1 cellular context compared by ENCODE assay signal in the genomic region with DNA sequence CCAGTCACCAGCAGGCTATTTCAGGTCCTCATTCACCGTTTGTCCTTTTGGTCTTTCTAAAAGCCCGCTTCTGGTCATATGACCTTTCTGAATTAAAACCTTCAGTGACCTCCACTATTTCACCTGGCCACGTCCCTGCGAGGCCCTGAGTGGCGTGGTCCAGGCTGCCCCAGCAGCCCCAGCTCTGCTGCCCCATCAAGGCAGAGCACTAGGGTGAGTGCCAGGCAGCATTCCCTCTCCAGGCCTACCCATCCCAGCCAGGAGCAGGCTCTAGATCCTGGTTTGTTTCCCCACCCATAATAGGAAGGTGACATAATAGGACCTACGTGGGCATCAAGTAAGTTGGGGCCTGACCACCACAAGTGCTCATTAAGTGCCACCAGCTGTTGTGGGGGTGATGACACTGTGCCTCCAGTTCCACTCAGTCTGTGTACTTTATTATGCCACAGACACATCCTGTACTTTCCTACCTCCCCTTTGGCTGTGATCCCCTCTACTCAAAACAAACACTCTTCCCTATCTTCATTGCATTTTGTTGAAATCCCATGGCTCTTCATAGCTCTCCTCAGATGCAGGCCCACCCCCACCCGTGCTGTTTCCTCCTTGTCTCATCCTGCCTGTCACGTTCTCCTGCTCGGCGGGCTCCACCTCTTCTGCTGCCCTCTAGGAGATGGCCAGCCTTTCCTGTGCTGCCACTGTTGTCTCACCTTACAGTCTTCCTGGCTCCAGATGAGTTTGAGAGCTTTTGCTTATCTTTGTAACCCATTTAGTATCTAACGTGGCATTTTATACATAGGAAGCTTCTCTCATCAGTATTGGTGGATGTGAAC.
TF ChIP-seq lines count a peak whose summit lies in the region.

No MANE protein-coding gene starts in this region.

TF ChIP-seq in WTC11, 78 proteins besides CTCF, POLR2A, EP300 and RAD21 (continued from another document):
- TF ChIP-seq, protein P1, sequence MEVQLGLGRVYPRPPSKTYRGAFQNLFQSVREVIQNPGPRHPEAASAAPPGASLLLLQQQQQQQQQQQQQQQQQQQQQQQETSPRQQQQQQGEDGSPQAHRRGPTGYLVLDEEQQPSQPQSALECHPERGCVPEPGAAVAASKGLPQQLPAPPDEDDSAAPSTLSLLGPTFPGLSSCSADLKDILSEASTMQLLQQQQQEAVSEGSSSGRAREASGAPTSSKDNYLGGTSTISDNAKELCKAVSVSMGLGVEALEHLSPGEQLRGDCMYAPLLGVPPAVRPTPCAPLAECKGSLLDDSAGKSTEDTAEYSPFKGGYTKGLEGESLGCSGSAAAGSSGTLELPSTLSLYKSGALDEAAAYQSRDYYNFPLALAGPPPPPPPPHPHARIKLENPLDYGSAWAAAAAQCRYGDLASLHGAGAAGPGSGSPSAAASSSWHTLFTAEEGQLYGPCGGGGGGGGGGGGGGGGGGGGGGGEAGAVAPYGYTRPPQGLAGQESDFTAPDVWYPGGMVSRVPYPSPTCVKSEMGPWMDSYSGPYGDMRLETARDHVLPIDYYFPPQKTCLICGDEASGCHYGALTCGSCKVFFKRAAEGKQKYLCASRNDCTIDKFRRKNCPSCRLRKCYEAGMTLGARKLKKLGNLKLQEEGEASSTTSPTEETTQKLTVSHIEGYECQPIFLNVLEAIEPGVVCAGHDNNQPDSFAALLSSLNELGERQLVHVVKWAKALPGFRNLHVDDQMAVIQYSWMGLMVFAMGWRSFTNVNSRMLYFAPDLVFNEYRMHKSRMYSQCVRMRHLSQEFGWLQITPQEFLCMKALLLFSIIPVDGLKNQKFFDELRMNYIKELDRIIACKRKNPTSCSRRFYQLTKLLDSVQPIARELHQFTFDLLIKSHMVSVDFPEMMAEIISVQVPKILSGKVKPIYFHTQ (CRISPR knock-in tag; IDR thresholded peaks at IDR 0.05) = no peak
- TF ChIP-seq CREB1 (CRISPR knock-in tag; IDR thresholded peaks at IDR 0.05) (no peak), GTF2I (CRISPR knock-in tag; conservative IDR thresholded peaks at IDR 0.05) (no peak), GABPB1 (CRISPR knock-in tag; IDR thresholded peaks at IDR 0.05) (no peak), ZNF281 (CRISPR knock-in tag; IDR thresholded peaks at IDR 0.05) (no peak), RORB (CRISPR knock-in tag; IDR thresholded peaks at IDR 0.05) (no peak), PRRX2 (CRISPR knock-in tag; IDR thresholded peaks at IDR 0.05) (no peak), FOXJ3 (CRISPR knock-in tag; IDR thresholded peaks at IDR 0.05; ENCODE audit: borderline replicate concordance) (no peak), JUN (CRISPR knock-in tag; IDR thresholded peaks at IDR 0.05) (no peak), ZNF232 (CRISPR knock-in tag; IDR thresholded peaks at IDR 0.05) (no peak), SOX15 (CRISPR knock-in tag; IDR thresholded peaks at IDR 0.05) (no peak), ZNF423 (CRISPR knock-in tag; IDR thresholded peaks at IDR 0.05) (no peak), ARID4B (CRISPR knock-in tag; IDR thresholded peaks at IDR 0.05; ENCODE audit: borderline replicate concordance) (no peak), PRDM15 (CRISPR knock-in tag; IDR thresholded peaks at IDR 0.05) (no peak)
- TF ChIP-seq, protein P2, sequence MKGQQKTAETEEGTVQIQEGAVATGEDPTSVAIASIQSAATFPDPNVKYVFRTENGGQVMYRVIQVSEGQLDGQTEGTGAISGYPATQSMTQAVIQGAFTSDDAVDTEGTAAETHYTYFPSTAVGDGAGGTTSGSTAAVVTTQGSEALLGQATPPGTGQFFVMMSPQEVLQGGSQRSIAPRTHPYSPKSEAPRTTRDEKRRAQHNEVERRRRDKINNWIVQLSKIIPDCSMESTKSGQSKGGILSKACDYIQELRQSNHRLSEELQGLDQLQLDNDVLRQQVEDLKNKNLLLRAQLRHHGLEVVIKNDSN (CRISPR knock-in tag; IDR thresholded peaks at IDR 0.05) = no peak
